9 cellular contexts compared by ENCODE assay signal in the genomic region with DNA sequence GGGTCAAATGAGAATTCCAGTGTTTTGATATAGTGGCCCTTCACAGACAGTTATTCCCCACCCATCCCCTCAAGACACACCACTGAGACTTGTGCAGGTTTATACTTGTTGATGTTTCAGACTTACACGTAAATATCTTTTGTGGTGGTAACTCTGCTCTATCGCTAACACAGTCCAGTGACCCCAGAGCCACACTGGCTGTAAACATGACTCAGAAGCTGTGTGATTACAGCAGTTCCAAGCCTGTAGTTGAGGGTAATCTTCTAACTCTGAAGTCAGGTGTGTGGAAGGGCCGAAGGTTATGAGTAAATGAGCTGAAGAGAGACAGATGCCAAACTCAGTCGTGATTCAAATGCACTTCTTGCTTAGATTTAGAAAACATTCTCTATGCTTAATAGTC. TPM values are rescaled to one million over a fixed set of nuclear protein-coding genes. Genes with fewer than 3 reads are reported as not detected.
DNase-seq lines count a peak whose midpoint lies in the region; ATAC-seq and TF ChIP-seq lines count a peak whose summit lies in the region.
"Had no signal": no experiment of that assay in that cellular context is flagged by ENCODE, and none has a peak within 500 bp of the region (broad histone marks: within the 10 kb centered on the region; RNA-seq: fewer than 3 reads in every experiment).

No MANE protein-coding gene starts in this region.

- no peaks in the 10 kb centered on the region for H3K27me3 ChIP-seq in RWPE2 (ENCODE audit: insufficient read depth, poor library complexity, severe bottlenecking)
- H3K27me3 ChIP-seq in aorta (ENCODE audit: control insufficient read depth in 1 of 2, insufficient read depth in 2 of 2, low read length in 1 of 2): no peaks in the 10 kb centered on the region

- ATAC-seq in HG02610 (IDR thresholded peaks at IDR 0.05; ENCODE audit: unreplicated experiment): peak; percentile 90
- peak; percentile 83 for ATAC-seq in RWPE2 (ENCODE audit: low read depth)
- ATAC-seq in left lobe of liver: peak; percentile 44
- ATAC-seq in aorta (ENCODE audit: low FRiP score): no peak

- H3K4me1 ChIP-seq in RWPE2 (ENCODE audit: insufficient read depth, poor library complexity, severe bottlenecking): peaks cover 14% of the 10 kb centered on the region
- H3K4me1 ChIP-seq in aorta (ENCODE audit: control insufficient read depth in 1 of 2, insufficient read depth in 2 of 2, low read length in 2 of 2): no peaks in the 10 kb centered on the region

- H3K4me3 ChIP-seq in GM12865 (ENCODE audit: low read depth, low read length): no peak overlapping the region
- H3K4me3 ChIP-seq in RWPE2 (ENCODE audit: severe bottlenecking): no peak overlapping the region
- no peak overlapping the region for H3K4me3 ChIP-seq in aorta (ENCODE audit: low read length in 2 of 2)

- H3K36me3 ChIP-seq in RWPE2 (ENCODE audit: low read depth): peaks cover 19% of the 10 kb centered on the region
- no peaks in the 10 kb centered on the region for H3K36me3 ChIP-seq in aorta (ENCODE audit: control insufficient read depth in 1 of 2, insufficient read depth in 2 of 2, low read length in 1 of 2)

- WGBS in aorta, 2 donors: 83 to 84% methylated on average over 4 of the region's 4 CpGs

- peak; percentile 56 for DNase-seq in GM12865 (ENCODE audit: low read depth)
- no peak for DNase-seq in RWPE2 (ENCODE audit: low spot score)
- no peak for DNase-seq in left lobe of liver (ENCODE audit: low spot score)
- DNase-seq in NCI-H748 (lab: John Stamatoyannopoulos, UW; ENCODE audit: unreplicated experiment): no peak
- DNase-seq in GM19238 (ENCODE audit: insufficient read length, low spot score): no peak
- no peak for DNase-seq in aorta
- no peak for DNase-seq in activated CD4-positive, CD25-positive, alpha-beta regulatory T cell (lab: John Stamatoyannopoulos, UW)
- DNase-seq: activated naive CD8-positive, alpha-beta T cell treated with anti-CD3 and anti-CD28 coated beads, Interleukin-2, amount 10 ng/mL, durations not matched to agents 7 days and 5 days had no signal

- H3K27ac ChIP-seq in RWPE2 (ENCODE audit: poor library complexity, severe bottlenecking) (peak overlapping the region; percentile 45), aorta (ENCODE audit: low read depth in 1 of 2, low read length in 2 of 2) (no peak overlapping the region)

- TF ChIP-seq CTCF in GM12865 (IDR thresholded peaks at IDR 0.05; ENCODE audit: insufficient read depth, low read depth, low read length, missing control alignments): no peak
- no peak for TF ChIP-seq CTCF in RWPE2 (IDR thresholded peaks at IDR 0.05; ENCODE audit: poor library complexity, severe bottlenecking)

- intact Hi-C loops in aorta (cut with DNase I): no loop called here

- no peaks in the 10 kb centered on the region for H3K9me3 ChIP-seq in RWPE2 (ENCODE audit: severe bottlenecking)
- no peaks in the 10 kb centered on the region for H3K9me3 ChIP-seq in aorta (ENCODE audit: control insufficient read depth, low read length)

RNA-seq across cellular contexts. Expression of gene NOBOX, which starts 19.4 kb away (rescaled TPM):
- not detected for total RNA-seq in left lobe of liver
- not detected for total RNA-seq in aorta
- not detected for polyA plus RNA-seq in aorta
- total RNA-seq: activated naive CD8-positive, alpha-beta T cell treated with anti-CD3 and anti-CD28 coated beads, Interleukin-2, amount 10 ng/mL, durations not matched to agents 7 days and 5 days had no signal

RNA-seq across cellular contexts. Expression of gene ARHGEF5, which starts 28.9 kb away (rescaled TPM):
- total RNA-seq in left lobe of liver (11.6 TPM), aorta (10 to 100 TPM in 1 of 2 donors, 1 to 10 TPM in 1; 9.0 to 14.5 TPM)
- polyA plus RNA-seq in aorta: 1 to 10 TPM; 2.5 to 9.1 TPM
